21 cellular contexts compared by ENCODE assay signal in genomic region chr18:22601481-22601880, GRCh38.
"Had no signal": no experiment of that assay in that cellular context is flagged by ENCODE, and none has a peak within 500 bp of the region (broad histone marks: within the 10 kb centered on the region; RNA-seq: fewer than 3 reads in every experiment).

No MANE protein-coding gene starts in this region.

- H3K9me3 ChIP-seq: adrenal gland, gastrocnemius medialis, left ventricle myocardium inferior, ovary, prostate gland, spleen, upper lobe of left lung had no signal

- H3K27me3 ChIP-seq: adrenal gland, ascending aorta, gastrocnemius medialis, ovary, upper lobe of left lung had no signal

- ATAC-seq: activated CD4-positive, alpha-beta T cell treated with anti-CD3 and anti-CD28 coated beads for 36 hours; activated T-cell treated with anti-CD3 and anti-CD28 coated beads, Interleukin-2, amount 50 U/mL, for 4 hours; effector memory CD8-positive, alpha-beta T cell; esophagus mucosa; gastrocnemius medialis; natural killer cell; stimulated activated naive CD8-positive, alpha-beta T cell treated with anti-CD3 and anti-CD28 coated beads, Interleukin-15, Interleukin-2, amounts not matched to agents 100 U/mL and 50 U/mL, for 24 hours had no signal

- H3K27ac ChIP-seq: adrenal gland, ascending aorta, gastrocnemius medialis, left ventricle myocardium inferior, ovary, prostate gland, spleen, upper lobe of left lung had no signal

- DNase-seq: activated B cell treated with CpG ODN at 0.5 μM for 24 hours; activated CD4-positive, alpha-beta T cell treated with anti-CD3 and anti-CD28 coated beads for 36 hours; activated CD4-positive, alpha-beta T cell treated with anti-CD3 and anti-CD28 coated beads, Interleukin-2, amount 50 U/mL, for 48 hours; activated CD8-positive, alpha-beta memory T cell treated with anti-CD3 and anti-CD28 coated beads, Interleukin-2, amount 50 U/mL, for 48 hours; activated naive CD4-positive, alpha-beta T cell; activated T-cell treated with anti-CD3 and anti-CD28 coated beads, Interleukin-2, amount 50 U/mL, for 4 hours; adrenal gland; central memory CD4-positive, alpha-beta T cell; effector memory CD8-positive, alpha-beta T cell; gastrocnemius medialis; hippocampal formation; left ventricle myocardium inferior; natural killer cell; ovary; spleen; stimulated activated CD4-positive, alpha-beta T cell treated with anti-CD3 and anti-CD28 coated beads, Interleukin-4, amount 100 ng/mL, for 24 hours; stimulated activated naive CD8-positive, alpha-beta T cell treated with anti-CD3 and anti-CD28 coated beads, Interleukin-15, Interleukin-2, amounts not matched to agents 100 U/mL and 50 U/mL, for 24 hours; upper lobe of left lung had no signal

- H3K4me3 ChIP-seq: adrenal gland, ascending aorta, gastrocnemius medialis, left ventricle myocardium inferior, ovary, prostate gland, spleen, upper lobe of left lung had no signal

- H3K4me1 ChIP-seq: spleen had no signal

- H3K36me3 ChIP-seq: adrenal gland, ascending aorta, gastrocnemius medialis, left ventricle myocardium inferior, ovary, prostate gland, spleen, upper lobe of left lung had no signal
